In genomic region chr9:137116728-137117127, GRCh38 we compare ENCODE assay signal across 19 cellular contexts. TPM values are rescaled to one million over a fixed set of nuclear protein-coding genes. Genes with fewer than 3 reads are reported as not detected.
A peak's percentile ranks its signal among the peaks of the same experiment; 100 is the strongest.
DNase-seq lines count a peak whose midpoint lies in the region; ATAC-seq and TF ChIP-seq lines count a peak whose summit lies in the region.
"Had no signal": no experiment of that assay in that cellular context is flagged by ENCODE, and none has a peak within 500 bp of the region (broad histone marks: within the 10 kb centered on the region; RNA-seq: fewer than 3 reads in every experiment).

No MANE protein-coding gene starts in this region.

- no peaks in the 10 kb centered on the region for H3K9me3 ChIP-seq in mesodermal cell (ENCODE audit: control insufficient read depth, low read length)
- H3K9me3 ChIP-seq: sigmoid colon had no signal

- WGBS in mesodermal cell (ENCODE audit: insufficient coverage in 2 of 2), 2 experiments, result 87 to 88% methylated on average over 16 of the region's 17 CpGs

- no peak overlapping the region for H3K27ac Mint-ChIP-seq in stimulated activated naive CD8-positive, alpha-beta T cell treated with anti-CD3 and anti-CD28 coated beads, Interleukin-15, Interleukin-2, amounts not matched to agents 100 ng/mL and 50 ng/mL, for 24 hours
- H3K27ac Mint-ChIP-seq: activated naive CD4-positive, alpha-beta T cell treated with anti-CD3 and anti-CD28 coated beads for 36 hours; stimulated activated naive CD8-positive, alpha-beta T cell treated with anti-CD3 and anti-CD28 coated beads, Interleukin-15, amount 100 ng/mL, for 72 hours had no signal

- TF ChIP-seq CTCF in dorsolateral prefrontal cortex (IDR thresholded peaks at IDR 0.05 in 54 of 56, conservative IDR thresholded peaks at IDR 0.05 in 2 of 56; ENCODE audit: low read depth in 1 of 56, partially characterized antibody in 56 of 56), result no peak

- DNase-seq in stimulated activated naive CD8-positive, alpha-beta T cell treated with anti-CD3 and anti-CD28 coated beads, Interleukin-15, Interleukin-2, amounts not matched to agents 100 U/mL and 50 U/mL, for 24 hours, result no peak
- peak in 2 of 10 donors; percentile 72 to 77 for DNase-seq in dorsolateral prefrontal cortex
- no peak for DNase-seq in sciatic nerve (ENCODE audit: low spot score)
- DNase-seq in kidney glomerular epithelial cell (lab: John Stamatoyannopoulos, UW), result no peak
- DNase-seq: activated CD4-positive, alpha-beta T cell treated with anti-CD3 and anti-CD28 coated beads, Interleukin-2, amount 50 U/mL, for 4 hours; activated naive CD4-positive, alpha-beta T cell treated with anti-CD3 and anti-CD28 coated beads for 36 hours; foreskin melanocyte; NCI-H1417; NCI-H524 treated with DMSO at 0.1 percent for 48 hours; sigmoid colon; stimulated activated CD4-positive, alpha-beta T cell treated with anti-CD3 and anti-CD28 coated beads, Interleukin-1b, Interleukin-23, amount 100 ng/mL, for 48 hours; stimulated activated naive CD8-positive, alpha-beta T cell treated with anti-CD3 and anti-CD28 coated beads, Interleukin-15, amount 100 ng/mL, for 72 hours had no signal

- no peaks in the 10 kb centered on the region for H3K27me3 Mint-ChIP-seq in stimulated activated naive CD8-positive, alpha-beta T cell treated with anti-CD3 and anti-CD28 coated beads, Interleukin-15, Interleukin-2, amounts not matched to agents 100 ng/mL and 50 ng/mL, for 24 hours
- H3K27me3 Mint-ChIP-seq: stimulated activated naive CD8-positive, alpha-beta T cell treated with anti-CD3 and anti-CD28 coated beads, Interleukin-15, amount 100 ng/mL, for 72 hours had no signal

- no peaks in the 10 kb centered on the region for H3K36me3 ChIP-seq in mesodermal cell (ENCODE audit: control insufficient read depth, insufficient read depth, low read length)

- intact Hi-C loops in dorsolateral prefrontal cortex (cut with DNase I), result loop anchor here in 1 of 2 donors (5.0 to 10.0 kb wide), 2 partner anchors 111 to 298 kb away; partner anchors contain the start of genes CYSRT1 and RNF224
- intact Hi-C loops in sciatic nerve (cut with DNase I), result no loop called here

- peaks cover 15% of the 10 kb centered on the region for H3K4me1 Mint-ChIP-seq in stimulated activated naive CD8-positive, alpha-beta T cell treated with anti-CD3 and anti-CD28 coated beads, Interleukin-15, Interleukin-2, amounts not matched to agents 100 ng/mL and 50 ng/mL, for 24 hours (ENCODE audit: low read depth)

- peaks cover 8% of the 10 kb centered on the region for H3K36me3 Mint-ChIP-seq in stimulated activated naive CD8-positive, alpha-beta T cell treated with anti-CD3 and anti-CD28 coated beads, Interleukin-15, Interleukin-2, amounts not matched to agents 100 ng/mL and 50 ng/mL, for 24 hours (ENCODE audit: low read depth)

- ATAC-seq in stimulated activated naive CD8-positive, alpha-beta T cell treated with anti-CD3 and anti-CD28 coated beads, Interleukin-15, Interleukin-2, amounts not matched to agents 100 U/mL and 50 U/mL, for 24 hours, result no peak
- no peak for ATAC-seq in GM19351 (IDR thresholded peaks at IDR 0.05; ENCODE audit: unreplicated experiment)
- ATAC-seq in GM21528 (IDR thresholded peaks at IDR 0.05; ENCODE audit: low FRiP score, unreplicated experiment), result no peak
- ATAC-seq in sciatic nerve, result no peak
- ATAC-seq: HCT116; left lobe of liver; stimulated activated naive CD8-positive, alpha-beta T cell treated with anti-CD3 and anti-CD28 coated beads, Interleukin-15, amount 100 ng/mL, for 72 hours had no signal

- peak overlapping the region in 7 of 59 donors; percentile 4 to 83 (median 10) for H3K4me3 ChIP-seq in dorsolateral prefrontal cortex
- H3K4me3 ChIP-seq in mesodermal cell (ENCODE audit: extremely low read depth, insufficient read depth, low read length, poor library complexity, severe bottlenecking), result no peak overlapping the region
- H3K4me3 ChIP-seq: sigmoid colon had no signal

- no peaks in the 10 kb centered on the region for H3K27me3 ChIP-seq in dorsolateral prefrontal cortex
- H3K27me3 ChIP-seq: sigmoid colon had no signal

- H3K4me1 ChIP-seq in mesodermal cell (ENCODE audit: control insufficient read depth, insufficient read depth, low read length, poor library complexity, severe bottlenecking), result no peaks in the 10 kb centered on the region

- H3K27ac ChIP-seq in dorsolateral prefrontal cortex, result peak overlapping the region in 47 of 59 donors; percentile 32 to 90 (median 76)
- H3K27ac ChIP-seq in mesodermal cell (ENCODE audit: low read depth, low read length, severe bottlenecking), result peak overlapping the region; percentile 41
- H3K27ac ChIP-seq: sigmoid colon had no signal

- H3K4me3 Mint-ChIP-seq in stimulated activated naive CD8-positive, alpha-beta T cell treated with anti-CD3 and anti-CD28 coated beads, Interleukin-15, Interleukin-2, amounts not matched to agents 100 ng/mL and 50 ng/mL, for 24 hours, result peak overlapping the region; percentile 7
- H3K4me3 Mint-ChIP-seq: activated naive CD4-positive, alpha-beta T cell treated with anti-CD3 and anti-CD28 coated beads for 36 hours; stimulated activated naive CD8-positive, alpha-beta T cell treated with anti-CD3 and anti-CD28 coated beads, Interleukin-15, amount 100 ng/mL, for 72 hours had no signal

- H3K9me3 Mint-ChIP-seq in stimulated activated naive CD8-positive, alpha-beta T cell treated with anti-CD3 and anti-CD28 coated beads, Interleukin-15, Interleukin-2, amounts not matched to agents 100 ng/mL and 50 ng/mL, for 24 hours, result no peaks in the 10 kb centered on the region
- H3K9me3 Mint-ChIP-seq: activated naive CD4-positive, alpha-beta T cell treated with anti-CD3 and anti-CD28 coated beads for 36 hours; stimulated activated naive CD8-positive, alpha-beta T cell treated with anti-CD3 and anti-CD28 coated beads, Interleukin-15, amount 100 ng/mL, for 72 hours had no signal

RNA-seq across cellular contexts. Expression of gene DPP7, which starts 2.2 kb away (rescaled TPM):
- total RNA-seq in dorsolateral prefrontal cortex (100 to 1,000 TPM; 156 to 315 (median 208) TPM), sciatic nerve (127 TPM)
- 39.7 TPM for polyA plus RNA-seq in mesodermal cell (2013, experiment 1 of 2)
- 31.8 TPM for polyA plus RNA-seq in mesodermal cell (2013, experiment 2 of 2)

RNA-seq across cellular contexts. Expression of gene GRIN1, which starts 22.2 kb away (rescaled TPM):
- total RNA-seq in dorsolateral prefrontal cortex (100 to 1,000 TPM; 175 to 937 (median 565) TPM), sciatic nerve (not detected)
- polyA plus RNA-seq in mesodermal cell (2013, experiment 1 of 2), result not detected
- polyA plus RNA-seq in mesodermal cell (2013, experiment 2 of 2), result not detected
- total RNA-seq: left lobe of liver, M059J had no signal

RNA-seq across cellular contexts. Expression of gene MAN1B1, which starts 29.9 kb away (rescaled TPM):
- total RNA-seq in dorsolateral prefrontal cortex (10 to 100 TPM; 37.7 to 75.2 (median 55.6) TPM), sciatic nerve (48.3 TPM)
- 55.1 TPM for polyA plus RNA-seq in mesodermal cell (2013, experiment 1 of 2)
- polyA plus RNA-seq in mesodermal cell (2013, experiment 2 of 2), result 46.1 TPM

RNA-seq across cellular contexts. Expression of gene UAP1L1, which starts 39.4 kb away (rescaled TPM):
- total RNA-seq in dorsolateral prefrontal cortex (10 to 100 TPM in 118 of 120 experiments, 1 to 10 TPM in 2; 8.3 to 48.0 (median 20.2) TPM), sciatic nerve (18.3 TPM)
- polyA plus RNA-seq in mesodermal cell (2013, experiment 1 of 2), result 5.8 TPM
- polyA plus RNA-seq in mesodermal cell (2013, experiment 2 of 2), result 5.2 TPM

RNA-seq across cellular contexts. Expression of gene SAPCD2, which starts 46.4 kb away (rescaled TPM):
- 10 to 100 TPM in 1 of 120 experiments, 1 to 10 TPM in 119; 1.7 to 11.5 (median 5.4) TPM for total RNA-seq in dorsolateral prefrontal cortex
- polyA plus RNA-seq in mesodermal cell (2013, experiment 1 of 2), result 9.4 TPM
- 11.6 TPM for polyA plus RNA-seq in mesodermal cell (2013, experiment 2 of 2)
- total RNA-seq in sciatic nerve, result 0.36 TPM

Comparison
In these comparisons a context has a peak if more than half of its experiments do, and no peak if none do; other contexts are left out.
1. RNA of gene GRIN1, which starts 22.2 kb away (total RNA-seq): 175 to 937 TPM in dorsolateral prefrontal cortex; not detected in sciatic nerve (single experiment); every median in the first group is over 100 times any median in the second.